In the genomic region with DNA sequence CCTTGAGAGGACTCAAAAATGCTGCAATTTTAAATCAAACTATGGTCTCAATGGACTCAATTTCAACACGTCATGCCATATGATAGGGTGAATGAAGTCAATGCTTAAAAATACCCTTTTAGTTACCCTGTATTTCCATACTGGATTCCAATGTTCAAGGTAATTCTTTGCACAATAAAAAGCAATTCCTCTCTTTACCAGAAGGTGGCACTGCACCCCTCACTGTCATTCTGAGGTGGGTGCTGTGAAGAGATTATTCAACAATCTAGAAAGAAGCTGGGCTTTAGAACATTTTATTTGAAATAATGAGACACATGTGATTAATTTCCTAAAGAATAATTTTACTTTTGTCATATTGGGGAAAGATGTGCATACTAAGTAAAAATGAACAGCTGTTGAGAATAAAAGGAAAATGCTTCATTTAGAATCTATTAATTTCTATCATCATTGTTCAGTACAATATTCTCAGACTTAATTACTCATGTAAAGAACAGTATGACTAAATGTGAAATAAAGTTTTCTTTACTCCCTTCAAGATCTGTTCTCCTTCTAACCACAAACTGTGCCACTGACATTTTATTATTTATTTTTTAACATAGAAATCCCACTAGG, we compare ENCODE assay signal across 10 cellular contexts.
DNase-seq lines count a peak whose midpoint lies in the region; ATAC-seq, FAIRE-seq and TF ChIP-seq lines count a peak whose summit lies in the region.
"Had no signal": no experiment of that assay in that cellular context is flagged by ENCODE, and none has a peak within 500 bp of the region (broad histone marks: within the 10 kb centered on the region; RNA-seq: fewer than 3 reads in every experiment).

No MANE protein-coding gene starts in this region.

- no peaks in the 10 kb centered on the region for H3K27me3 Mint-ChIP-seq in neural crest cell (ENCODE audit: low read depth)
- H3K27me3 Mint-ChIP-seq: effector memory CD8-positive, alpha-beta T cell; stimulated activated naive CD8-positive, alpha-beta T cell treated with anti-CD3 and anti-CD28 coated beads, Interleukin-15, Interleukin-2, amounts not matched to agents 100 ng/mL and 50 ng/mL, for 24 hours had no signal

- H3K9me2 ChIP-seq in PC-9 (ENCODE audit: insufficient read depth): no peaks in the 10 kb centered on the region

- no TSS peak for BruUV-seq in PC-9 (replicated peaks; lab: Mats Ljungman, UMichigan)

- H3K4me3 ChIP-seq in PC-9: no peak overlapping the region

- H3K4me2 ChIP-seq in PC-9: no peak overlapping the region

- no peak overlapping the region for H3K27ac ChIP-seq in PC-9

- H3K27ac Mint-ChIP-seq in neural crest cell (ENCODE audit: unreplicated experiment): no peak overlapping the region
- H3K27ac Mint-ChIP-seq: effector memory CD8-positive, alpha-beta T cell; stimulated activated naive CD8-positive, alpha-beta T cell treated with anti-CD3 and anti-CD28 coated beads, Interleukin-15, Interleukin-2, amounts not matched to agents 100 ng/mL and 50 ng/mL, for 24 hours had no signal

- ATAC-seq in GM21367 (IDR thresholded peaks at IDR 0.05; ENCODE audit: unreplicated experiment) (peak; percentile 88), HG03571 (IDR thresholded peaks at IDR 0.05; ENCODE audit: unreplicated experiment) (peak; percentile 85)
- ATAC-seq: effector memory CD8-positive, alpha-beta T cell had no signal

- TF ChIP-seq CTCF in PC-9 (conservative IDR thresholded peaks at IDR 0.05) (peak; percentile 88), neural crest cell (conservative IDR thresholded peaks at IDR 0.05) (peak; percentile 92)

- no peaks in the 10 kb centered on the region for H3K9me3 Mint-ChIP-seq in neural crest cell
- H3K9me3 Mint-ChIP-seq: effector memory CD8-positive, alpha-beta T cell; stimulated activated naive CD8-positive, alpha-beta T cell treated with anti-CD3 and anti-CD28 coated beads, Interleukin-15, Interleukin-2, amounts not matched to agents 100 ng/mL and 50 ng/mL, for 24 hours had no signal

- H3K9me3 ChIP-seq in PC-9 (ENCODE audit: insufficient read depth, low read depth): no peaks in the 10 kb centered on the region

- DNase-seq in SIG-M5 treated with dmso at 0.1 percent for 504 hours (lab: John Stamatoyannopoulos, UW; ENCODE audit: unreplicated experiment): peak; percentile 6
- no peak for DNase-seq in SIG-M5 (lab: John Stamatoyannopoulos, UW)
- DNase-seq in PC-9: no peak
- peak; percentile 28 for DNase-seq in neural crest cell (ENCODE audit: low read depth, low spot score)
- no peak for DNase-seq in activated CD8-positive, alpha-beta memory T cell treated with anti-CD3 and anti-CD28 coated beads, Interleukin-2, amount 50 U/mL, for 48 hours

- peak; percentile 91 for FAIRE-seq in endometrium (lab: Jason Lieb, UNC)

- CTCF ChIA-PET in PC-9 (lab: Charles Lee): no interaction called here

- H3K4me1 ChIP-seq in PC-9 (replicated peaks; ENCODE audit: insufficient read depth): no peaks in the 10 kb centered on the region

- H4K20me1 ChIP-seq in PC-9 (ENCODE audit: insufficient read depth): no peaks in the 10 kb centered on the region

- intact Hi-C loops in PC-9 (cut with micrococcal nuclease; ENCODE audit: unreplicated experiment): no loop called here

- H2AFZ ChIP-seq in PC-9: no peak overlapping the region

- POLR2A ChIA-PET in PC-9 (lab: Charles Lee; ENCODE audit: unreplicated experiment): no interaction called here

- no peaks in the 10 kb centered on the region for H3K79me2 ChIP-seq in PC-9 (ENCODE audit: low read depth)

- H3K36me3 Mint-ChIP-seq in neural crest cell (ENCODE audit: low read depth): peaks cover 3% of the 10 kb centered on the region

- H3K4me1 Mint-ChIP-seq in neural crest cell: no peaks in the 10 kb centered on the region

- no peaks in the 10 kb centered on the region for H3F3A ChIP-seq in PC-9 (ENCODE audit: insufficient read depth, low read depth)

- no peaks in the 10 kb centered on the region for H3K27me3 ChIP-seq in PC-9 (ENCODE audit: insufficient read depth, low read depth)

- no peak overlapping the region for H3K4me3 Mint-ChIP-seq in neural crest cell
- H3K4me3 Mint-ChIP-seq: effector memory CD8-positive, alpha-beta T cell; stimulated activated naive CD8-positive, alpha-beta T cell treated with anti-CD3 and anti-CD28 coated beads, Interleukin-15, Interleukin-2, amounts not matched to agents 100 ng/mL and 50 ng/mL, for 24 hours had no signal

- no peaks in the 10 kb centered on the region for H3K36me3 ChIP-seq in PC-9 (ENCODE audit: low read depth)

Comparison
In these comparisons a context has a peak if more than half of its experiments do, and no peak if none do; other contexts are left out.
1. DNase-seq: peak in SIG-M5 treated with dmso at 0.1 percent for 504 hours (single experiment) and neural crest cell (single experiment); none in SIG-M5 (single experiment), PC-9 (0 of 2) and activated CD8-positive, alpha-beta memory T cell treated with anti-CD3 and anti-CD28 coated beads, Interleukin-2, amount 50 U/mL, for 48 hours (single experiment).